9 cellular contexts compared by ENCODE assay signal in genomic region chr5:179620293-179620692, GRCh38. TPM values are rescaled to one million over a fixed set of nuclear protein-coding genes. Genes with fewer than 3 reads are reported as not detected.
DNase-seq lines count a peak whose midpoint lies in the region; ATAC-seq, FAIRE-seq and TF ChIP-seq lines count a peak whose summit lies in the region.
"Had no signal": no experiment of that assay in that cellular context is flagged by ENCODE, and none has a peak within 500 bp of the region (broad histone marks: within the 10 kb centered on the region; RNA-seq: fewer than 3 reads in every experiment).

No MANE protein-coding gene starts in this region.

- no peak overlapping the region for H3K18ac ChIP-seq in H1 (ENCODE audit: extremely low read depth, low read length)

- H3K27ac ChIP-seq in H1 (ENCODE audit: low read depth, low read length) (no peak overlapping the region), neutrophil (peak overlapping the region; percentile 98)

- no peaks in the 10 kb centered on the region for H3K27me3 ChIP-seq in H1 (replicated peaks in 1 of 4; ENCODE audit: control insufficient read depth in 3 of 4, extremely low read depth in 1 of 4, insufficient read depth in 3 of 4, low read length in 3 of 4)
- H3K27me3 ChIP-seq in neutrophil: no peaks in the 10 kb centered on the region

- no peak for TF ChIP-seq RAD21 in H1 (IDR thresholded peaks at IDR 0.05 in 1 of 2, conservative IDR thresholded peaks at IDR 0.05 in 1 of 2; ENCODE audit: low read depth in 2 of 2, low read length in 2 of 2)

- peaks cover 7% of the 10 kb centered on the region for H3K27me3 Mint-ChIP-seq in Calu3 (ENCODE audit: unreplicated experiment)

- H4K91ac ChIP-seq in H1 (replicated peaks; ENCODE audit: insufficient read length, low read length): no peak overlapping the region

- H3K36me3 Mint-ChIP-seq in Calu3 (ENCODE audit: insufficient read depth, unreplicated experiment): peaks cover 95% of the 10 kb centered on the region

- no peak overlapping the region for H2AK5ac ChIP-seq in H1 (ENCODE audit: low read depth, low read length)

- H3K4me1 Mint-ChIP-seq in Calu3 (ENCODE audit: low read depth, unreplicated experiment): peaks cover 64% of the 10 kb centered on the region

- POLR2A ChIA-PET in H1 (lab: Charles Lee; ENCODE audit: partially characterized antibody): interaction anchor here (0.6 to 20.5 kb wide), 11 partner anchors 19 to 96 kb away, joined by 3 to 351 read pairs (median 3); partner anchors contain the start of gene CBY3

- H2AFZ ChIP-seq in H1 (ENCODE audit: low read length): no peak overlapping the region

- peak overlapping the region in 3 of 4 experiments; percentile 3 to 99 (median 99); a peak in 5 of 8 replicates for H3K4me3 ChIP-seq in H1 (ENCODE audit: extremely low read depth in 1 of 4, insufficient read depth in 2 of 4, low read depth in 3 of 4, low read length in 4 of 4)
- no peak overlapping the region for H3K4me3 ChIP-seq in neutrophil (ENCODE audit: low read depth in 1 of 2, low read length in 1 of 2)

- H3K27ac Mint-ChIP-seq in Calu3 (ENCODE audit: unreplicated experiment): peak overlapping the region; percentile 100

- H2BK5ac ChIP-seq in H1 (ENCODE audit: low read depth, low read length): no peak overlapping the region

- intact Hi-C loops in Calu3 (cut with micrococcal nuclease; ENCODE audit: unreplicated experiment): loop anchor here (5.0 kb wide), 1 partner anchor 182 kb away; no protein-coding TSS in a partner anchor

- FAIRE-seq in H1 (lab: Jason Lieb, UNC): no peak

- peak in 1 of 2 experiments; percentile 65; a peak in 2 of 3 replicates for TF ChIP-seq POLR2A in H1 (IDR thresholded peaks at IDR 0.05; ENCODE audit: control extremely low read depth in 1 of 2, low read depth in 2 of 2, low read length in 2 of 2)

- no peak overlapping the region for H3K23ac ChIP-seq in H1 (ENCODE audit: insufficient read length)

- peaks cover 13 to 61% of the 10 kb centered on the region in 2 experiments for H3K79me2 ChIP-seq in H1 (ENCODE audit: control insufficient read depth in 1 of 2, insufficient read depth in 2 of 2, low read length in 2 of 2)

- no peak for TF ChIP-seq EP300 in H1 (IDR thresholded peaks at IDR 0.05; ENCODE audit: borderline replicate concordance in 1 of 2, low read depth in 2 of 2, low read length in 2 of 2)

- no peak overlapping the region for H4K8ac ChIP-seq in H1 (ENCODE audit: extremely low read depth, insufficient read depth, low read length)

- H4K20me1 ChIP-seq in H1 (replicated peaks in 1 of 2; ENCODE audit: control insufficient read depth in 1 of 2, insufficient read depth in 2 of 2, low read length in 2 of 2): peaks cover 36 to 46% of the 10 kb centered on the region in 2 experiments

- WGBS in H1 (ENCODE audit: extremely low coverage in 1 of 2, insufficient coverage in 1 of 2, insufficient read length in 1 of 2, insufficient replicate concordance in 2 of 2, low coverage in 1 of 2, low lambda C conversion rate in 2 of 2, missing lambda C conversion rate in 1 of 2), 2 experiments: 77% methylated on average over 3 of the region's 3 CpGs; no CpG with 5 or more reads in 1 of the 2 experiments

- H3K4ac ChIP-seq in H1 (replicated peaks; ENCODE audit: insufficient read length, low read depth, low read length): no peak overlapping the region

- no peak for ATAC-seq in HG03439 (IDR thresholded peaks at IDR 0.05; ENCODE audit: unreplicated experiment)
- ATAC-seq in HG03457 (IDR thresholded peaks at IDR 0.05; ENCODE audit: unreplicated experiment): no peak

- no peak overlapping the region for H3K56ac ChIP-seq in H1 (replicated peaks; ENCODE audit: insufficient read length, low read depth, low read length)

- TF ChIP-seq CTCF in Calu3 (IDR thresholded peaks at IDR 0.05; ENCODE audit: unreplicated experiment) (no peak), H1 (IDR thresholded peaks at IDR 0.05; ENCODE audit: control extremely low read depth in 1 of 3, insufficient read depth in 1 of 3, low read depth in 1 of 3, low read length in 3 of 3) (no peak), neutrophil (IDR thresholded peaks at IDR 0.05) (no peak)

- peaks cover 3% of the 10 kb centered on the region; the same call in 1 of the 2 replicates for H3K79me1 ChIP-seq in H1 (ENCODE audit: low read depth, low read length)

- H3K14ac ChIP-seq in H1 (ENCODE audit: insufficient read length): no peak overlapping the region

- no peak overlapping the region for H4K5ac ChIP-seq in H1 (ENCODE audit: insufficient read length, low read depth, low read length)

- peak overlapping the region in 1 of 4 experiments; percentile 29; a peak in 1 of 7 replicates for H3K9ac ChIP-seq in H1 (replicated peaks in 1 of 4; ENCODE audit: extremely low read depth in 1 of 4, low read depth in 3 of 4, low read length in 3 of 4)

- H2BK120ac ChIP-seq in H1 (replicated peaks; ENCODE audit: low read depth, low read length): no peak overlapping the region

- no peak overlapping the region for H2BK15ac ChIP-seq in H1 (ENCODE audit: low read length)

- H3K4me1 ChIP-seq in H1 (replicated peaks in 1 of 4; ENCODE audit: control insufficient read depth in 3 of 4, insufficient read depth in 4 of 4, low read length in 3 of 4): peaks cover 5 to 24% (median 14%) of the 10 kb centered on the region in 4 experiments
- H3K4me1 ChIP-seq in neutrophil (ENCODE audit: control insufficient read depth in 1 of 2, insufficient read depth in 1 of 2, low read depth in 1 of 2, low read length in 1 of 2): peaks cover 45 to 47% of the 10 kb centered on the region in 2 experiments

- no peak overlapping the region for H2BK20ac ChIP-seq in H1 (ENCODE audit: low read length)

- H3K23me2 ChIP-seq in H1 (ENCODE audit: low read depth, low read length): peaks cover 14% of the 10 kb centered on the region

- CTCF ChIA-PET in Calu3 (lab: Charles Lee): no interaction called here
- CTCF ChIA-PET in H1 (lab: Charles Lee; ENCODE audit: partially characterized antibody): interaction anchor here (0.6 to 7.7 kb wide), 5 partner anchors 9 to 47 kb away, joined by 3 to 67 read pairs (median 3); no protein-coding TSS in a partner anchor

- peak overlapping the region; percentile 75 to 94 for H3K4me2 ChIP-seq in H1 (ENCODE audit: insufficient read depth in 1 of 2, low read depth in 2 of 2, low read length in 2 of 2)

- peak overlapping the region; percentile 96 for H3K4me3 Mint-ChIP-seq in Calu3 (ENCODE audit: low read depth, unreplicated experiment)

- H2BK12ac ChIP-seq in H1 (ENCODE audit: low read depth, low read length): no peak overlapping the region

- H3K36me3 ChIP-seq in H1 (ENCODE audit: control insufficient read depth in 2 of 4, insufficient read depth in 4 of 4, low read length in 3 of 4): peaks cover 29 to 73% (median 60%) of the 10 kb centered on the region in 4 experiments
- H3K36me3 ChIP-seq in neutrophil: peaks cover 59% of the 10 kb centered on the region

- no peak for DNase-seq in Calu3
- DNase-seq in NCI-H69 (lab: John Stamatoyannopoulos, UW): peak; percentile 23
- DNase-seq in H1 (ENCODE audit: low read depth in 1 of 2, low spot score in 2 of 2): no peak
- no peak for DNase-seq in NCI-H345 (lab: John Stamatoyannopoulos, UW)
- DNase-seq in NK-92 treated with Interleukin-12 subunit alpha and Interleukin-12 subunit beta, amount 100 ng/mL, for 24 hours (lab: John Stamatoyannopoulos, UW): no peak
- DNase-seq: NCI-H526 had no signal

- BruUV-seq in Calu3 (replicated peaks; lab: Mats Ljungman, UMichigan): no TSS peak

- H3K9me3 ChIP-seq in H1 (ENCODE audit: insufficient read depth in 2 of 2, low read depth in 1 of 2, low read length in 1 of 2) (no peaks in the 10 kb centered on the region), neutrophil (no peaks in the 10 kb centered on the region)

- no peaks in the 10 kb centered on the region for H3K9me3 Mint-ChIP-seq in Calu3 (ENCODE audit: low read depth, unreplicated experiment)

TF ChIP-seq in H1, 55 proteins besides CTCF, POLR2A, EP300 and RAD21:
- TF ChIP-seq POLR2AphosphoS5 (IDR thresholded peaks at IDR 0.05; ENCODE audit: low read depth, low read length): peak; percentile 39; the same call in 1 of the 2 replicates
- TF ChIP-seq, protein P1, sequence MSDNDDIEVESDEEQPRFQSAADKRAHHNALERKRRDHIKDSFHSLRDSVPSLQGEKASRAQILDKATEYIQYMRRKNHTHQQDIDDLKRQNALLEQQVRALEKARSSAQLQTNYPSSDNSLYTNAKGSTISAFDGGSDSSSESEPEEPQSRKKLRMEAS (IDR thresholded peaks at IDR 0.05): no peak
TF ChIP-seq in H1: peak in this region for 1.

RNA-seq across cellular contexts. Expression of gene HNRNPH1, which starts 3.2 kb away (rescaled TPM):
- total RNA-seq in Calu3 (2022): 765 and 870 TPM in 2 replicates
- total RNA-seq in H1 (2021; fragmentation: NEBNext Ultra II Directional; extraction: Animal tissue kit (Norgen Biotek cat#: 25700)): 720 and 735 TPM in 2 replicates
- polyA plus RNA-seq in H1 (2011; rRNA removed): 130 and 170 TPM in 2 replicates
- polyA plus RNA-seq in H1 (2011; cell fraction: cytosol; rRNA removed): 361 TPM
- 324 TPM for polyA plus RNA-seq in H1 (2011; cell fraction: nucleus; rRNA removed)
- 565 to 856 TPM (median 700 TPM) in 4 replicates for polyA plus RNA-seq in H1 (2012, experiment 1 of 2)
- polyA plus RNA-seq in H1 (2012, experiment 2 of 2): 39.3 TPM
- 345 TPM for polyA plus RNA-seq in H1 (2013, experiment 1 of 2)
- polyA plus RNA-seq in H1 (2013, experiment 2 of 2): 302 TPM
- polyA minus RNA-seq in H1 (2011; rRNA and poly(A)+ RNA removed): 287 and 355 TPM in 2 replicates
- polyA minus RNA-seq in H1 (2011; cell fraction: cytosol; rRNA and poly(A)+ RNA removed): 877 TPM
- polyA minus RNA-seq in H1 (2011; cell fraction: nucleus; rRNA and poly(A)+ RNA removed): 893 TPM

Comparison
In these comparisons a context has a peak if more than half of its experiments do, and no peak if none do; other contexts are left out.
1. H3K4me3 ChIP-seq: peak in H1 (3 of 4); none in neutrophil (0 of 2).